Comparison of ENCODE assay signal across 9 cellular contexts in the genomic region with DNA sequence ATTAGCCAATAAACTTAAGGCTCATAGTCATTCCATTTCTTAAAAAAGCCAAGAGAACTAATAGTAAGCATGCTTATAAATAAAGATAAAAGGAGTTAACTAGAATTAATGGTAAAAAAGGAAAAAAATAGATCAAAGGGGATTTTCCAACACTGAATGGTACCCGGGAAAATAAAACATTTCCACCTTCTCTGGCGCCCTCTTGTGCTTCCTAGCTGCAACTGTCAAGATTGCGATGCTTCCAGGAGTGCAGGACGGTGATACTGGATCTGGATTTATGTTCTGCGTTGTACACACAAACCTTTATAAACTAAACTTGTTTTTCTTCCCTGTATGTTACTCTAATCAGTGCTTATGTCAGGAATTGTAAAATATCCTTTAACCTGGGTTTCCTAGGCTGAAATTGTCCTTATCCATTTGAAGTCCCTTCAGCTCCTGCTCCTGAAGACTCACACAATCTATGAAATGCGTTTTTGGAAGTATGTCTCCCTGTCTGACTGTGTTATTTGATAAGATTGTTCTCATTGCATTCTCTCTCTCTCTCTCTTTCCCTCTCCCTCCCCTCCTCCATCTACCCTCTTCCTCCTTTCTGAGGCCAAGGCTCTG. TPM values are rescaled to one million over a fixed set of nuclear protein-coding genes. Genes with fewer than 3 reads are reported as not detected.
DNase-seq lines count a peak whose midpoint lies in the region; ATAC-seq, FAIRE-seq and TF ChIP-seq lines count a peak whose summit lies in the region.
"Had no signal": no experiment of that assay in that cellular context is flagged by ENCODE, and none has a peak within 500 bp of the region (broad histone marks: within the 10 kb centered on the region; RNA-seq: fewer than 3 reads in every experiment).

No MANE protein-coding gene starts in this region.

- H3K4me3 Mint-ChIP-seq in activated CD8-positive, alpha-beta memory T cell treated with anti-CD3 and anti-CD28 coated beads, Interleukin-2, amount 10 ng/mL, durations not matched to agents 7 days and 5 days = no peak overlapping the region
- H3K4me3 Mint-ChIP-seq in HFFc6 = no peak overlapping the region
- H3K4me3 Mint-ChIP-seq: activated naive CD8-positive, alpha-beta T cell had no signal

- peak; percentile 53 for ATAC-seq in activated CD8-positive, alpha-beta memory T cell treated with anti-CD3 and anti-CD28 coated beads, Interleukin-2, amount 10 ng/mL, durations not matched to agents 7 days and 5 days
- ATAC-seq in HepG2 = peak; percentile 45
- no peak for ATAC-seq in GM21723 (IDR thresholded peaks at IDR 0.05; ENCODE audit: unreplicated experiment)

- H3K79me2 ChIP-seq in mammary epithelial cell (ENCODE audit: insufficient read depth, low read length) (no peaks in the 10 kb centered on the region), HepG2 (ENCODE audit: insufficient read depth, low read length) (no peaks in the 10 kb centered on the region)

- H3K27ac ChIP-seq in mammary epithelial cell (ENCODE audit: insufficient read depth, low read depth, low read length) (no peak overlapping the region), HepG2 (ENCODE audit: extremely low read length, insufficient read depth, low read length) (no peak overlapping the region)

- H3K4me2 ChIP-seq in mammary epithelial cell (ENCODE audit: insufficient read depth, low read depth, low read length) (no peak overlapping the region), HepG2 (ENCODE audit: low read depth, low read length) (peak overlapping the region; percentile 25; the same call in 1 of the 2 replicates)

- peak; percentile 88 for TF ChIP-seq CTCF in HFFc6 (IDR thresholded peaks at IDR 0.05)
- peak; percentile 92 to 97 for TF ChIP-seq CTCF in mammary epithelial cell (conservative IDR thresholded peaks at IDR 0.05 in 1 of 2, IDR thresholded peaks at IDR 0.05 in 1 of 2; ENCODE audit: extremely low read depth in 1 of 2, insufficient read depth in 1 of 2, low read depth in 1 of 2, low read length in 2 of 2)
- TF ChIP-seq CTCF in HepG2 (CRISPR knock-in tag; IDR thresholded peaks at IDR 0.05) = peak; percentile 81

- no peaks in the 10 kb centered on the region for H3K4me1 ChIP-seq in mammary epithelial cell (ENCODE audit: insufficient read depth, low read length)
- H3K4me1 ChIP-seq in HepG2 (ENCODE audit: insufficient read depth, low read length) = peaks cover 42% of the 10 kb centered on the region

- intact Hi-C loops in mammary epithelial cell (cut with micrococcal nuclease) = loop anchor here (1.0 to 5.0 kb wide), 4 partner anchors 112 to 797 kb away; no protein-coding TSS in a partner anchor
- intact Hi-C loops in HepG2 (cut with micrococcal nuclease; ENCODE audit: unreplicated experiment) = loop anchor here (1.0 to 10.0 kb wide), 2 partner anchors 110 to 449 kb away; no protein-coding TSS in a partner anchor

- no peak for TF ChIP-seq POLR2A in HepG2 (IDR thresholded peaks at IDR 0.05; ENCODE audit: insufficient read depth in 1 of 2, low read depth in 2 of 2, low read length in 2 of 2)

- no peaks in the 10 kb centered on the region for H4K20me1 ChIP-seq in mammary epithelial cell (ENCODE audit: insufficient read depth, low read length)
- H4K20me1 ChIP-seq in HepG2 (ENCODE audit: insufficient read depth, low read length) = no peaks in the 10 kb centered on the region

- H3K27me3 Mint-ChIP-seq in activated CD8-positive, alpha-beta memory T cell treated with anti-CD3 and anti-CD28 coated beads, Interleukin-2, amount 10 ng/mL, durations not matched to agents 7 days and 5 days = peaks cover 14% of the 10 kb centered on the region
- H3K27me3 Mint-ChIP-seq in HFFc6 (ENCODE audit: insufficient read depth) = peaks cover 4% of the 10 kb centered on the region; the same call in 1 of the 2 replicates

- H3K36me3 ChIP-seq in mammary epithelial cell (ENCODE audit: insufficient read depth, low read length) = no peaks in the 10 kb centered on the region
- H3K36me3 ChIP-seq in HepG2 (replicated peaks in 1 of 2; ENCODE audit: control insufficient read depth in 1 of 2, insufficient read depth in 2 of 2, low read length in 2 of 2) = no peaks in the 10 kb centered on the region

- H3K36me3 Mint-ChIP-seq in activated CD8-positive, alpha-beta memory T cell treated with anti-CD3 and anti-CD28 coated beads, Interleukin-2, amount 10 ng/mL, durations not matched to agents 7 days and 5 days = no peaks in the 10 kb centered on the region
- no peaks in the 10 kb centered on the region for H3K36me3 Mint-ChIP-seq in HFFc6 (ENCODE audit: low read depth)
- H3K36me3 Mint-ChIP-seq: activated naive CD8-positive, alpha-beta T cell had no signal

- no peak overlapping the region for H3K27ac Mint-ChIP-seq in activated CD8-positive, alpha-beta memory T cell treated with anti-CD3 and anti-CD28 coated beads, Interleukin-2, amount 10 ng/mL, durations not matched to agents 7 days and 5 days
- no peak overlapping the region for H3K27ac Mint-ChIP-seq in HFFc6
- H3K27ac Mint-ChIP-seq: activated naive CD8-positive, alpha-beta T cell had no signal

- peak; percentile 82 for FAIRE-seq in HepG2 (lab: Jason Lieb, UNC)

- no peak overlapping the region for H2AFZ ChIP-seq in mammary epithelial cell (ENCODE audit: low read depth, low read length)
- no peak overlapping the region for H2AFZ ChIP-seq in HepG2 (ENCODE audit: low read length)

- no peak for TF ChIP-seq RAD21 in HepG2 (CRISPR knock-in tag; IDR thresholded peaks at IDR 0.05)

- no peaks in the 10 kb centered on the region for H3K9me3 Mint-ChIP-seq in activated CD8-positive, alpha-beta memory T cell treated with anti-CD3 and anti-CD28 coated beads, Interleukin-2, amount 10 ng/mL, durations not matched to agents 7 days and 5 days (ENCODE audit: low read depth)
- H3K9me3 Mint-ChIP-seq in HFFc6 = no peaks in the 10 kb centered on the region

- no TSS peak for BruUV-seq in mammary epithelial cell (replicated peaks; lab: Mats Ljungman, UMichigan)
- no TSS peak for BruUV-seq in HepG2 (replicated peaks; lab: Mats Ljungman, UMichigan)

- POLR2A ChIA-PET in HepG2 (lab: Yijun Ruan, JAX) = no interaction called here

- dilution Hi-C loops in mammary epithelial cell (cut with HindIII; ENCODE audit: low sequenced_read_pairs) = no loop called here

- H3K9me3 ChIP-seq in mammary epithelial cell (replicated peaks; ENCODE audit: insufficient read depth, low read length) (no peaks in the 10 kb centered on the region), HepG2 (ENCODE audit: low read length) (no peaks in the 10 kb centered on the region)

- H3K4me1 Mint-ChIP-seq in activated CD8-positive, alpha-beta memory T cell treated with anti-CD3 and anti-CD28 coated beads, Interleukin-2, amount 10 ng/mL, durations not matched to agents 7 days and 5 days = peaks cover 4% of the 10 kb centered on the region
- H3K4me1 Mint-ChIP-seq in HFFc6 (ENCODE audit: low read depth) = peaks cover 15% of the 10 kb centered on the region; the same call in 1 of the 2 replicates

- DNase-seq in activated CD8-positive, alpha-beta memory T cell treated with anti-CD3 and anti-CD28 coated beads, Interleukin-2, amount 10 ng/mL, durations not matched to agents 7 days and 5 days = no peak
- no peak for DNase-seq in activated CD8-positive, alpha-beta memory T cell treated with anti-CD3 and anti-CD28 coated beads, Interleukin-2, amount 50 U/mL, for 48 hours
- peak; percentile 28 for DNase-seq in HFFc6
- peak; percentile 70 for DNase-seq in NCI-H69 (lab: John Stamatoyannopoulos, UW)
- DNase-seq in mammary epithelial cell = peak; percentile 26
- DNase-seq in HepG2 (ENCODE audit: low spot score) = peak; percentile 46
- DNase-seq in occipital lobe (lab: John Stamatoyannopoulos, UW) = no peak

- H3K27me3 ChIP-seq in mammary epithelial cell (ENCODE audit: insufficient read depth, low read length) = no peaks in the 10 kb centered on the region
- H3K27me3 ChIP-seq in HepG2 (ENCODE audit: control insufficient read depth in 1 of 2, insufficient read depth in 2 of 2, low read length in 2 of 2) = no peaks in the 10 kb centered on the region

- CTCF ChIA-PET in activated CD8-positive, alpha-beta memory T cell treated with anti-CD3 and anti-CD28 coated beads, Interleukin-2, amount 10 ng/mL, durations not matched to agents 7 days and 5 days (lab: Charles Lee) = interaction anchor here (0.5 to 5.9 kb wide), 12 partner anchors 10 to 257 kb away, joined by 3 to 81 read pairs (median 4); a partner anchor contains a TSS
- CTCF ChIA-PET in mammary epithelial cell (lab: Charles Lee; ENCODE audit: low non-redundant PET) (interaction anchor here (1.1 kb wide), 1 partner anchor 226 kb away, joined by 12 read pairs; no protein-coding TSS in a partner anchor), HepG2 (lab: Yijun Ruan, JAX; ENCODE audit: low intra/inter-chr PET ratio, low total read pairs) (interaction anchor here (0.6 to 2.8 kb wide), 3 partner anchors 110 to 226 kb away, joined by 3 to 17 read pairs (median 10); no protein-coding TSS in a partner anchor)

- no peak for TF ChIP-seq EP300 in HepG2 (IDR thresholded peaks at IDR 0.05; ENCODE audit: low read depth in 2 of 2, low read length in 2 of 2)
- no peak for TF ChIP-seq EP300 in HepG2 (CRISPR knock-in tag; IDR thresholded peaks at IDR 0.05; ENCODE audit: borderline replicate concordance)

- in situ Hi-C loops in mammary epithelial cell (cut with MboI; ENCODE audit: low sequenced_read_pairs in 2 of 2) = loop anchor here in 1 of 2 donors (5.0 kb wide), 1 partner anchor 222 kb away; no protein-coding TSS in a partner anchor
- in situ Hi-C loops in HepG2 (cut with HindIII; ENCODE audit: extremely low pct_ligation_motif_present, low pct_unique_long_range_greater_than_20kb) = loop anchor here (5.0 to 10.0 kb wide), 3 partner anchors 112 to 409 kb away; no protein-coding TSS in a partner anchor

- whole genome bisulfite sequencing in mammary epithelial cell (ENCODE audit: low coverage, missing lambda C conversion rate) = 16% methylated on average over 6 of the region's 6 CpGs
- WGBS in HepG2 (ENCODE audit: low lambda C conversion rate) = 19% methylated on average over 6 of the region's 6 CpGs

- H3K9ac ChIP-seq in mammary epithelial cell (ENCODE audit: insufficient read depth, low read length) (no peak overlapping the region), HepG2 (ENCODE audit: insufficient read depth, low read depth, low read length) (no peak overlapping the region)

- no peak overlapping the region for H3K4me3 ChIP-seq in mammary epithelial cell (replicated peaks in 1 of 3; ENCODE audit: insufficient read depth in 1 of 3, low read depth in 2 of 3, low read length in 3 of 3)
- no peak overlapping the region for H3K4me3 ChIP-seq in HepG2 (replicated peaks in 1 of 3; ENCODE audit: insufficient read depth in 1 of 3, low read depth in 2 of 3, low read length in 3 of 3)

RNA-seq across cellular contexts. Expression of a gene that starts 9.6 kb away (rescaled TPM):
- total RNA-seq in activated CD8-positive, alpha-beta memory T cell treated with anti-CD3 and anti-CD28 coated beads, Interleukin-2, amount 10 ng/mL, durations not matched to agents 7 days and 5 days = 10 to 100 TPM; 42.0 to 44.2 TPM
- 10 to 100 TPM; 15.0 to 36.0 (median 31.3) TPM for total RNA-seq in HFFc6 (2021; fragmentation: NEBNext Ultra II Directional; extraction: Animal tissue kit (Norgen Biotek cat#: 25700))
- total RNA-seq in mammary epithelial cell (10 to 100 TPM; 24.3 to 64.8 TPM), HepG2 (2016; rRNA removed; fragmentation: Illumina TruSeq; extraction: Trizol) (not detected in 2 replicates), occipital lobe (6.1 TPM)
- polyA plus RNA-seq in mammary epithelial cell (25.7 TPM), HepG2 (2011; rRNA removed) (not detected in 2 replicates)
- 52.1 TPM for polyA minus RNA-seq in mammary epithelial cell
- total RNA-seq in HepG2 (2016; cell fraction: cytosol; rRNA removed; fragmentation: Illumina TruSeq; extraction: Trizol; ENCODE audit: low read depth) = not detected in 2 replicates
- total RNA-seq in HepG2 (2016; cell fraction: insoluble cytoplasmic fraction; rRNA removed; fragmentation: Illumina TruSeq; extraction: Trizol) = not detected in 2 replicates
- total RNA-seq in HepG2 (2016; cell fraction: membrane; rRNA removed; fragmentation: Illumina TruSeq; extraction: Trizol) = not detected in 2 replicates
- not detected in 2 replicates for total RNA-seq in HepG2 (2016; cell fraction: nucleus; rRNA removed; fragmentation: Illumina TruSeq; extraction: Trizol)
- not detected in 2 replicates for polyA plus RNA-seq in HepG2 (2011; cell fraction: cytosol; rRNA removed)
- polyA plus RNA-seq in HepG2 (2011; cell fraction: nucleus; rRNA removed) = not detected in 2 replicates
- not detected in 2 replicates for polyA plus RNA-seq in HepG2 (2012)
- polyA plus RNA-seq in HepG2 (2016; cell fraction: cytosol; fragmentation: Illumina TruSeq; extraction: Trizol; ENCODE audit: low read depth) = not detected in 2 replicates
- polyA plus RNA-seq in HepG2 (2016; cell fraction: insoluble cytoplasmic fraction; fragmentation: Illumina TruSeq; extraction: Trizol; ENCODE audit: low read depth) = not detected in 2 replicates
- polyA plus RNA-seq in HepG2 (2016; cell fraction: membrane; fragmentation: Illumina TruSeq; extraction: Trizol; ENCODE audit: low read depth) = not detected in 2 replicates
- polyA plus RNA-seq in HepG2 (2016; cell fraction: nucleus; fragmentation: Illumina TruSeq; extraction: Trizol; ENCODE audit: insufficient read depth, low read depth) = not detected in 2 replicates
- 82.8 TPM in 1 of 2 replicates, not detected in the other for polyA minus RNA-seq in HepG2 (2011; rRNA and poly(A)+ RNA removed; ENCODE audit: low replicate concordance)
- 0.40 and 0.70 TPM in 2 replicates for polyA minus RNA-seq in HepG2 (2011; cell fraction: cytosol; rRNA and poly(A)+ RNA removed)
- 0.87 TPM in 1 of 2 replicates, not detected in the other for polyA minus RNA-seq in HepG2 (2011; cell fraction: nucleus; rRNA and poly(A)+ RNA removed)

RNA-seq across cellular contexts. Expression of a gene that starts 33.6 kb away (rescaled TPM):
- total RNA-seq in activated CD8-positive, alpha-beta memory T cell treated with anti-CD3 and anti-CD28 coated beads, Interleukin-2, amount 10 ng/mL, durations not matched to agents 7 days and 5 days = 10 to 100 TPM; 22.9 to 24.4 TPM
- 10 to 100 TPM in 5 of 6 experiments, 1 to 10 TPM in 1; 9.6 to 13.2 (median 12.1) TPM for total RNA-seq in HFFc6 (2021; fragmentation: NEBNext Ultra II Directional; extraction: Animal tissue kit (Norgen Biotek cat#: 25700))
- total RNA-seq in mammary epithelial cell = 10 to 100 TPM; 23.3 to 26.3 TPM
- 13.7 TPM for polyA plus RNA-seq in mammary epithelial cell
- polyA minus RNA-seq in mammary epithelial cell = 12.9 TPM
- total RNA-seq in HepG2 (2016; rRNA removed; fragmentation: Illumina TruSeq; extraction: Trizol) = 27.7 and 38.3 TPM in 2 replicates
- total RNA-seq in HepG2 (2016; cell fraction: cytosol; rRNA removed; fragmentation: Illumina TruSeq; extraction: Trizol; ENCODE audit: low read depth) = 5.3 and 7.3 TPM in 2 replicates
- 29.3 and 38.2 TPM in 2 replicates for total RNA-seq in HepG2 (2016; cell fraction: insoluble cytoplasmic fraction; rRNA removed; fragmentation: Illumina TruSeq; extraction: Trizol)
- 11.2 and 12.4 TPM in 2 replicates for total RNA-seq in HepG2 (2016; cell fraction: membrane; rRNA removed; fragmentation: Illumina TruSeq; extraction: Trizol)
- 28.5 and 28.9 TPM in 2 replicates for total RNA-seq in HepG2 (2016; cell fraction: nucleus; rRNA removed; fragmentation: Illumina TruSeq; extraction: Trizol)
- polyA plus RNA-seq in HepG2 (2011; rRNA removed) = 7.5 and 9.1 TPM in 2 replicates
- 4.1 and 6.3 TPM in 2 replicates for polyA plus RNA-seq in HepG2 (2011; cell fraction: cytosol; rRNA removed)
- 4.0 and 4.2 TPM in 2 replicates for polyA plus RNA-seq in HepG2 (2011; cell fraction: nucleus; rRNA removed)
- 11.8 and 12.6 TPM in 2 replicates for polyA plus RNA-seq in HepG2 (2012)
- polyA plus RNA-seq in HepG2 (2016; cell fraction: cytosol; fragmentation: Illumina TruSeq; extraction: Trizol; ENCODE audit: low read depth) = 3.8 and 4.3 TPM in 2 replicates
- polyA plus RNA-seq in HepG2 (2016; cell fraction: insoluble cytoplasmic fraction; fragmentation: Illumina TruSeq; extraction: Trizol; ENCODE audit: low read depth) = 29.3 and 32.8 TPM in 2 replicates
- polyA plus RNA-seq in HepG2 (2016; cell fraction: membrane; fragmentation: Illumina TruSeq; extraction: Trizol; ENCODE audit: low read depth) = 7.3 and 7.5 TPM in 2 replicates
- 16.8 and 19.7 TPM in 2 replicates for polyA plus RNA-seq in HepG2 (2016; cell fraction: nucleus; fragmentation: Illumina TruSeq; extraction: Trizol; ENCODE audit: insufficient read depth, low read depth)
- polyA minus RNA-seq in HepG2 (2011; rRNA and poly(A)+ RNA removed; ENCODE audit: low replicate concordance) = 7.8 and 28.3 TPM in 2 replicates
- polyA minus RNA-seq in HepG2 (2011; cell fraction: cytosol; rRNA and poly(A)+ RNA removed) = 7.0 and 7.1 TPM in 2 replicates
- 28.8 and 29.0 TPM in 2 replicates for polyA minus RNA-seq in HepG2 (2011; cell fraction: nucleus; rRNA and poly(A)+ RNA removed)
- 27.6 TPM for total RNA-seq in occipital lobe

Comparison
In these comparisons a context has a peak if more than half of its experiments do, and no peak if none do; other contexts are left out.
1. DNase-seq: peak in HFFc6 (single experiment), NCI-H69 (single experiment), mammary epithelial cell (single experiment) and HepG2 (single experiment); none in activated CD8-positive, alpha-beta memory T cell treated with anti-CD3 and anti-CD28 coated beads, Interleukin-2, amount 10 ng/mL, durations not matched to agents 7 days and 5 days (single experiment), activated CD8-positive, alpha-beta memory T cell treated with anti-CD3 and anti-CD28 coated beads, Interleukin-2, amount 50 U/mL, for 48 hours (single experiment) and occipital lobe (single experiment).
2. Peak in every context shown above with its lines, with median percentiles within 50 percentile points of each other: CTCF ChIP-seq.